ENCODE assay signal across 9 cellular contexts in the genomic region with DNA sequence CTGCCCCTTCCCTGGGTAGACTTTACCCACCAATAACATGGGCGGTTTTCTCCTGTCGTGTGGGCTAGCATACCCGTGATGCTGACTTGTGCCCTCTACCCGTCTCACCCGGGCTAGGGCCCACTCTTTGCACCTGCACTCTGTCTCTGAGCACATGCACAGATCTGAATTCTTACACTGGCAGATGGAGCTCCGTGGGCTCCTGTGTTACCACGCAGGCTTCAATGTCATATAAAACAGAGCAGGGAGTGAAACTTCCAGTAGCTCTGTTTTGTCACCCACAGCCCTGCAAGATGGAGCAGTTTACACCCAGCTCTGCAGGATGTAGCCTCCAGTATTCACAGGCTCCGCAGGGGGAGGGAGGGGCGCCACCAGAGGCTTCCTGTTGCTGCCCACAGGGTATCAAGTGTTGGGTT. TPM values are rescaled to one million over a fixed set of nuclear protein-coding genes. Genes with fewer than 3 reads are reported as not detected.
DNase-seq lines count a peak whose midpoint lies in the region; ATAC-seq and TF ChIP-seq lines count a peak whose summit lies in the region.
"Had no signal": no experiment of that assay in that cellular context is flagged by ENCODE, and none has a peak within 500 bp of the region (broad histone marks: within the 10 kb centered on the region; RNA-seq: fewer than 3 reads in every experiment).

No MANE protein-coding gene starts in this region.

- H3K27ac ChIP-seq in AG04450 (ENCODE audit: low read depth, low read length), result no peak overlapping the region

- peak overlapping the region; percentile 81 for H3K4me3 Mint-ChIP-seq in memory B cell

- no peaks in the 10 kb centered on the region for H3K27me3 ChIP-seq in AG04450 (ENCODE audit: control insufficient read depth, insufficient read depth, low read length)

- TF ChIP-seq CTCF in AG04450 (IDR thresholded peaks at IDR 0.05; ENCODE audit: low read depth, low read length), result no peak

- CTCF ChIA-PET in AG04450 (lab: Charles Lee), result interaction anchor here (0.6 to 2.3 kb wide), 5 partner anchors 20 to 111 kb away, joined by 3 to 11 read pairs (median 3); no protein-coding TSS in a partner anchor

- peaks cover 40% of the 10 kb centered on the region for H3K4me1 Mint-ChIP-seq in memory B cell

- H3K9me3 ChIP-seq in AG04450 (ENCODE audit: control insufficient read depth, insufficient read depth, low read length), result no peaks in the 10 kb centered on the region; the same call in 1 of the 2 replicates

- H3K4me3 ChIP-seq in AG04450 (ENCODE audit: low read depth, low read length), result peak overlapping the region; percentile 13; the same call in 1 of the 2 replicates

- peaks cover 1% of the 10 kb centered on the region for H3K36me3 Mint-ChIP-seq in memory B cell

- POLR2A ChIA-PET in AG04450 (lab: Yijun Ruan, JAX), result interaction anchor here (1.1 kb wide), 1 partner anchor 18 kb away, joined by 4 read pairs; no protein-coding TSS in a partner anchor

- DNase-seq in AG04450 (ENCODE audit: low read depth, low spot score), result no peak
- DNase-seq in KG1 (lab: John Stamatoyannopoulos, UW), result peak; percentile 17
- DNase-seq in activated T-helper 9 cell treated with anti-CD3 and anti-CD28 coated beads, Interleukin-2, amount 50 U/mL, for 16 hours (ENCODE audit: low read depth), result peak; percentile 46
- DNase-seq in memory B cell (ENCODE audit: low spot score in 2 of 2), result no peak
- DNase-seq in NCI-H1694 treated with DMSO at 0.1 percent for 48 hours (lab: John Stamatoyannopoulos, UW), result no peak
- DNase-seq: kidney glomerular epithelial cell had no signal

- no peaks in the 10 kb centered on the region for H3K9me3 Mint-ChIP-seq in memory B cell

- ATAC-seq in memory B cell (ENCODE audit: low read depth) (no peak), GM18861 (IDR thresholded peaks at IDR 0.05; ENCODE audit: unreplicated experiment) (no peak), HG02973 (IDR thresholded peaks at IDR 0.05; ENCODE audit: unreplicated experiment) (no peak), GM21515 (IDR thresholded peaks at IDR 0.05; ENCODE audit: unreplicated experiment) (no peak)

- peak overlapping the region; percentile 58 for H3K27ac Mint-ChIP-seq in memory B cell

- H3K27me3 Mint-ChIP-seq in memory B cell, result no peaks in the 10 kb centered on the region

RNA-seq across cellular contexts. Expression of gene DGKZ, which starts 1.7 kb away (rescaled TPM):
- polyA plus RNA-seq in AG04450 (2011; rRNA removed), result 15.8 and 23.2 TPM in 2 replicates
- 28.1 and 32.6 TPM in 2 replicates for polyA minus RNA-seq in AG04450 (2011; rRNA and poly(A)+ RNA removed)

RNA-seq across cellular contexts. Expression of gene MDK, which starts 32.5 kb away (rescaled TPM):
- polyA plus RNA-seq in AG04450 (2011; rRNA removed), result 445 and 578 TPM in 2 replicates
- polyA minus RNA-seq in AG04450 (2011; rRNA and poly(A)+ RNA removed), result 66.6 and 91.2 TPM in 2 replicates

RNA-seq across cellular contexts. Expression of gene CHRM4, which starts 42.6 kb away (rescaled TPM):
- 0.11 TPM in 1 of 2 replicates, not detected in the other for polyA plus RNA-seq in AG04450 (2011; rRNA removed)
- not detected in 2 replicates for polyA minus RNA-seq in AG04450 (2011; rRNA and poly(A)+ RNA removed)

Comparison
In these comparisons a context has a peak if more than half of its experiments do, and no peak if none do; other contexts are left out.
1. DNase-seq: peak in KG1 (single experiment) and activated T-helper 9 cell treated with anti-CD3 and anti-CD28 coated beads, Interleukin-2, amount 50 U/mL, for 16 hours (single experiment); none in AG04450 (single experiment), memory B cell (0 of 2) and NCI-H1694 treated with DMSO at 0.1 percent for 48 hours (single experiment).